ENCODE assay signal across 23 cellular contexts in genomic region chr13:114082849-114083645, GRCh38. TPM values are rescaled to one million over a fixed set of nuclear protein-coding genes. Genes with fewer than 3 reads are reported as not detected.
DNase-seq lines count a peak whose midpoint lies in the region; TF ChIP-seq lines count a peak whose summit lies in the region.
"Had no signal": no experiment of that assay in that cellular context is flagged by ENCODE, and none has a peak within 500 bp of the region (broad histone marks: within the 10 kb centered on the region; RNA-seq: fewer than 3 reads in every experiment).

No MANE protein-coding gene starts in this region.

- TF ChIP-seq CTCF in chondrocyte (IDR thresholded peaks at IDR 0.05) (no peak), neural crest cell (conservative IDR thresholded peaks at IDR 0.05) (no peak), MM.1S (IDR thresholded peaks at IDR 0.05; ENCODE audit: low read length) (no peak), WERI-Rb-1 (IDR thresholded peaks at IDR 0.05; ENCODE audit: low read depth, low read length) (no peak)

- H3K9me2 ChIP-seq in MM.1S (replicated peaks; ENCODE audit: insufficient read depth, low read length) = no peaks in the 10 kb centered on the region

- no peaks in the 10 kb centered on the region for H3F3A ChIP-seq in MM.1S (ENCODE audit: insufficient read depth, low read length)

- H3K4me2 ChIP-seq in MM.1S (ENCODE audit: low read depth, low read length) = no peak overlapping the region

- H3K27me3 Mint-ChIP-seq in activated naive CD4-positive, alpha-beta T cell treated with anti-CD3 and anti-CD28 coated beads, Interleukin-2, amount 50 U/mL, for 24 hours = no peaks in the 10 kb centered on the region
- H3K27me3 Mint-ChIP-seq in chondrocyte (ENCODE audit: low read depth) (no peaks in the 10 kb centered on the region), neural crest cell (ENCODE audit: low read depth) (no peaks in the 10 kb centered on the region)
- H3K27me3 Mint-ChIP-seq in T-helper 2 cell treated with Interferon-gamma antibody and Interleukin-4, amounts not matched to agents 5 μg/mL and 100 μg/mL, for 36 hours (ENCODE audit: low read depth) = no peaks in the 10 kb centered on the region
- H3K27me3 Mint-ChIP-seq: activated CD4-positive, alpha-beta T cell treated with anti-CD3 and anti-CD28 coated beads, Interleukin-2, amount 10 ng/mL, durations not matched to agents 7 days and 5 days; brain; progenitor cell of endocrine pancreas had no signal

- no peak overlapping the region for H3K27ac ChIP-seq in MM.1S (ENCODE audit: low read length)
- no peak overlapping the region for H3K27ac ChIP-seq in WERI-Rb-1
- H3K27ac ChIP-seq: HL-60, stomach, tibial artery had no signal

- H3K9me3 Mint-ChIP-seq in activated naive CD4-positive, alpha-beta T cell treated with anti-CD3 and anti-CD28 coated beads, Interleukin-2, amount 50 U/mL, for 24 hours = no peaks in the 10 kb centered on the region
- H3K9me3 Mint-ChIP-seq in chondrocyte (ENCODE audit: low read depth) (no peaks in the 10 kb centered on the region), neural crest cell (no peaks in the 10 kb centered on the region)
- no peaks in the 10 kb centered on the region for H3K9me3 Mint-ChIP-seq in T-helper 2 cell treated with Interferon-gamma antibody and Interleukin-4, amounts not matched to agents 5 μg/mL and 100 μg/mL, for 36 hours
- H3K9me3 Mint-ChIP-seq: T-helper 1 cell treated with Interleukin-12 subunit alpha and Interleukin-12 subunit beta and Interleukin-4 antibody, amounts not matched to agents 30 μg/mL and 1 μg/mL, for 36 hours had no signal

- H3K36me3 ChIP-seq in MM.1S (replicated peaks; ENCODE audit: insufficient read depth, low read length) = no peaks in the 10 kb centered on the region; the same call in 1 of the 2 replicates
- H3K36me3 ChIP-seq in WERI-Rb-1 = no peaks in the 10 kb centered on the region
- H3K36me3 ChIP-seq: left lung, stomach had no signal

- H3K4me3 ChIP-seq in MM.1S (ENCODE audit: low read length) = no peak overlapping the region
- no peak overlapping the region for H3K4me3 ChIP-seq in WERI-Rb-1 (ENCODE audit: low read depth, low read length)
- H3K4me3 ChIP-seq: left lung, stomach, tibial artery had no signal

- peaks cover 4% of the 10 kb centered on the region for H3K36me3 Mint-ChIP-seq in activated naive CD4-positive, alpha-beta T cell treated with anti-CD3 and anti-CD28 coated beads, Interleukin-2, amount 50 U/mL, for 24 hours
- H3K36me3 Mint-ChIP-seq in chondrocyte (ENCODE audit: low read depth) (no peaks in the 10 kb centered on the region), neural crest cell (ENCODE audit: low read depth) (peaks cover 11% of the 10 kb centered on the region)
- peaks cover 11% of the 10 kb centered on the region for H3K36me3 Mint-ChIP-seq in T-helper 2 cell treated with Interferon-gamma antibody and Interleukin-4, amounts not matched to agents 5 μg/mL and 100 μg/mL, for 36 hours (ENCODE audit: low read depth)

- no peaks in the 10 kb centered on the region for H4K20me1 ChIP-seq in MM.1S (ENCODE audit: insufficient read depth, low read length)

- no peak overlapping the region for H2AFZ ChIP-seq in MM.1S (ENCODE audit: low read length)

- H3K4me1 ChIP-seq in MM.1S (ENCODE audit: low read length) = no peaks in the 10 kb centered on the region
- H3K4me1 ChIP-seq: left lung had no signal

- H3K27ac Mint-ChIP-seq in activated naive CD4-positive, alpha-beta T cell treated with anti-CD3 and anti-CD28 coated beads, Interleukin-2, amount 50 U/mL, for 24 hours = peak overlapping the region; percentile 74
- H3K27ac Mint-ChIP-seq in chondrocyte (ENCODE audit: unreplicated experiment) (no peak overlapping the region), neural crest cell (ENCODE audit: unreplicated experiment) (peak overlapping the region; percentile 12)
- no peak overlapping the region for H3K27ac Mint-ChIP-seq in T-helper 2 cell treated with Interferon-gamma antibody and Interleukin-4, amounts not matched to agents 5 μg/mL and 100 μg/mL, for 36 hours
- H3K27ac Mint-ChIP-seq: activated CD4-positive, alpha-beta T cell treated with anti-CD3 and anti-CD28 coated beads, Interleukin-2, amount 10 ng/mL, durations not matched to agents 7 days and 5 days; progenitor cell of endocrine pancreas; T-helper 1 cell treated with Interleukin-12 subunit alpha and Interleukin-12 subunit beta and Interleukin-4 antibody, amounts not matched to agents 30 μg/mL and 1 μg/mL, for 36 hours had no signal

- peaks cover 35% of the 10 kb centered on the region for H3K4me1 Mint-ChIP-seq in activated naive CD4-positive, alpha-beta T cell treated with anti-CD3 and anti-CD28 coated beads, Interleukin-2, amount 50 U/mL, for 24 hours
- H3K4me1 Mint-ChIP-seq in chondrocyte (ENCODE audit: low read depth) (peaks cover 16% of the 10 kb centered on the region), neural crest cell (peaks cover 30% of the 10 kb centered on the region)
- H3K4me1 Mint-ChIP-seq in T-helper 2 cell treated with Interferon-gamma antibody and Interleukin-4, amounts not matched to agents 5 μg/mL and 100 μg/mL, for 36 hours (ENCODE audit: low read depth) = peaks cover 2% of the 10 kb centered on the region

- H3K9me3 ChIP-seq in MM.1S (replicated peaks; ENCODE audit: insufficient read depth, low read length) (no peaks in the 10 kb centered on the region), WERI-Rb-1 (ENCODE audit: severe bottlenecking) (no peaks in the 10 kb centered on the region)
- H3K9me3 ChIP-seq: stomach, tibial artery had no signal

- H3K79me2 ChIP-seq in MM.1S (ENCODE audit: low read length) = peaks cover 65% of the 10 kb centered on the region

- DNase-seq in activated naive CD4-positive, alpha-beta T cell (lab: John Stamatoyannopoulos, UW) = no peak
- peak; percentile 24 for DNase-seq in NCI-H226
- DNase-seq in chondrocyte (ENCODE audit: low spot score) = peak; percentile 80
- DNase-seq in neural crest cell (ENCODE audit: low read depth, low spot score) = no peak
- DNase-seq in MM.1S = no peak
- no peak for DNase-seq in T-helper 2 cell treated with Interferon-gamma antibody and Interleukin-4, amounts not matched to agents 5 μg/mL and 100 μg/mL, for 36 hours (ENCODE audit: low spot score)
- no peak for DNase-seq in WERI-Rb-1
- DNase-seq: activated CD4-positive, alpha-beta T cell treated with anti-CD3 and anti-CD28 coated beads, Interleukin-2, amount 10 ng/mL, durations not matched to agents 7 days and 5 days; DMS153; effector CD8-positive, alpha-beta T cell; foreskin melanocyte; left lung; midbrain; NCI-H1048; NCI-H1930; NCI-H526 treated with DMSO at 0.1 percent for 48 hours; stomach had no signal

- H3K27me3 ChIP-seq in MM.1S (replicated peaks; ENCODE audit: insufficient read depth, low read length) = no peaks in the 10 kb centered on the region
- no peaks in the 10 kb centered on the region for H3K27me3 ChIP-seq in WERI-Rb-1 (ENCODE audit: insufficient read depth, low read depth, severe bottlenecking)
- H3K27me3 ChIP-seq: left lung, stomach, tibial artery had no signal

- H3K4me3 Mint-ChIP-seq in activated naive CD4-positive, alpha-beta T cell treated with anti-CD3 and anti-CD28 coated beads, Interleukin-2, amount 50 U/mL, for 24 hours = no peak overlapping the region
- H3K4me3 Mint-ChIP-seq in chondrocyte (ENCODE audit: unreplicated experiment) (no peak overlapping the region), neural crest cell (no peak overlapping the region)
- H3K4me3 Mint-ChIP-seq in T-helper 2 cell treated with Interferon-gamma antibody and Interleukin-4, amounts not matched to agents 5 μg/mL and 100 μg/mL, for 36 hours = no peak overlapping the region
- H3K4me3 Mint-ChIP-seq: activated CD4-positive, alpha-beta T cell treated with anti-CD3 and anti-CD28 coated beads, Interleukin-2, amount 10 ng/mL, durations not matched to agents 7 days and 5 days; brain; T-helper 1 cell treated with Interleukin-12 subunit alpha and Interleukin-12 subunit beta and Interleukin-4 antibody, amounts not matched to agents 30 μg/mL and 1 μg/mL, for 36 hours had no signal

- no peak overlapping the region for H3K9ac ChIP-seq in MM.1S (ENCODE audit: low read length)

RNA-seq across cellular contexts. Expression of gene RASA3, which starts 49.4 kb away (rescaled TPM):
- total RNA-seq in chondrocyte = 29.9 to 40.0 TPM (median 31.2 TPM) in 3 replicates
- total RNA-seq in neural crest cell = 29.5 and 31.5 TPM in 2 replicates

Comparison
In these comparisons a context has a peak if more than half of its experiments do, and no peak if none do; other contexts are left out.
1. H3K27ac Mint-ChIP-seq: peak in activated naive CD4-positive, alpha-beta T cell treated with anti-CD3 and anti-CD28 coated beads, Interleukin-2, amount 50 U/mL, for 24 hours (single experiment) and neural crest cell (single experiment); none in chondrocyte (single experiment) and T-helper 2 cell treated with Interferon-gamma antibody and Interleukin-4, amounts not matched to agents 5 μg/mL and 100 μg/mL, for 36 hours (single experiment).
2. DNase-seq: peak in NCI-H226 (single experiment) and chondrocyte (single experiment); none in activated naive CD4-positive, alpha-beta T cell (0 of 4), neural crest cell (single experiment), MM.1S (single experiment), T-helper 2 cell treated with Interferon-gamma antibody and Interleukin-4, amounts not matched to agents 5 μg/mL and 100 μg/mL, for 36 hours (single experiment) and WERI-Rb-1 (single experiment).